ENCODE assay signal across 9 cellular contexts in genomic region chr2:119784876-119785275, GRCh38.
"Had no signal": no experiment of that assay in that cellular context is flagged by ENCODE, and none has a peak within 500 bp of the region (broad histone marks: within the 10 kb centered on the region; RNA-seq: fewer than 3 reads in every experiment).

No MANE protein-coding gene starts in this region.

- H3K36me3 ChIP-seq: HAP-1 had no signal

- H3K9ac ChIP-seq: GM23248 had no signal

- H3K4me3 ChIP-seq: GM23248, HAP-1, K562 had no signal

- H2AFZ ChIP-seq: GM23248 had no signal

- H3K27ac ChIP-seq: GM23248, HL-60 had no signal

- FAIRE-seq: K562 had no signal

- H3K9me3 ChIP-seq: HAP-1 had no signal

- DNase-seq: GM23248, GOT3, H7, HFFc6, IMR-90 had no signal

- ATAC-seq: HCT116, K562 had no signal
